1 cellular context compared by ENCODE assay signal in the genomic region with DNA sequence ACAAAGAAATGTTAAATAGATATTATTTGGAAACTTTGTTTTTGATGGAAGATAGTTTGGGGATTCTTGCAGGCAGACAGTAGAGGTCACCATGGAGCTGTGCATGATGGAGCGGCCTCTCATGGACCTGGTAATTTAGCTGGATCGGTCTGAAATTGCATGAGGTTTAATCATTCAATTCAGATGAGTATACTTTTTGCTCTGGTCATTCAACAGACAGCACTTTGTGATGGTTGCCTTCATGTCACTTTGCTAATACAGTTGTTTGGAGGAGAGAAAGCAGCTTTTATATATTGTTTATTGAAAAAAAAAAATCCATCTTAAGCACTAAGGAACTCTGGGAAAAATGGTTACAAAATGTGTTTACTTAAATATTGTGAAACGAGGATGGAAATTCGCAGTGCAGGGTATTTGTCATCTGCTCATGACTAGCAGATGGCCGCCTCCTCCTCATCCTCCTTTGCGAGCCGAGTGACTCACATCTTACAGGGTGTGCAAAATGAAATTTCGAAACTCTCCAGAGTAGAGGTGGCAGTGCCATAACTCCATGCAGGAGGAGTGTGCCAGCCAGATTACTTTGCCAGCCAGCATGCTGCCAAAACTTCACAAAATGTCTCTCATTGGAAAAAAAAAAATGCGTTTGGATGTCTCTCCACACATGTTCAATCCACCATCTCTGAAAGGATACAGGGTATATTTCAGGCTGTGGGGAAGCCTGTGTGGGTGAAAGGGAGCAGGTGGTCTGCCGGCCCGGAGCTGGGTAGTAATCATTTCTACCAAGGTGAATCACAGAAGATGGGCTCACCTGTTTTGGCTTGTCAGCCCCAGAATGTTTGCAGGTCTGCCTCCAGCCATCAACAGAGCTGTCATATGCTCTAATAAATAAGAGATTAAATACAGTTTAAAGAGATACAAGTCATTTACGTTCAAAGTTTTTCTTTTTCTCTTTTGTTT.
TF ChIP-seq lines count a peak whose summit lies in the region.

No MANE protein-coding gene starts in this region.

TF ChIP-seq in SK-N-SH, 30 proteins besides CTCF, POLR2A, EP300 and RAD21 (continued from another document):
- TF ChIP-seq, protein P1, sequence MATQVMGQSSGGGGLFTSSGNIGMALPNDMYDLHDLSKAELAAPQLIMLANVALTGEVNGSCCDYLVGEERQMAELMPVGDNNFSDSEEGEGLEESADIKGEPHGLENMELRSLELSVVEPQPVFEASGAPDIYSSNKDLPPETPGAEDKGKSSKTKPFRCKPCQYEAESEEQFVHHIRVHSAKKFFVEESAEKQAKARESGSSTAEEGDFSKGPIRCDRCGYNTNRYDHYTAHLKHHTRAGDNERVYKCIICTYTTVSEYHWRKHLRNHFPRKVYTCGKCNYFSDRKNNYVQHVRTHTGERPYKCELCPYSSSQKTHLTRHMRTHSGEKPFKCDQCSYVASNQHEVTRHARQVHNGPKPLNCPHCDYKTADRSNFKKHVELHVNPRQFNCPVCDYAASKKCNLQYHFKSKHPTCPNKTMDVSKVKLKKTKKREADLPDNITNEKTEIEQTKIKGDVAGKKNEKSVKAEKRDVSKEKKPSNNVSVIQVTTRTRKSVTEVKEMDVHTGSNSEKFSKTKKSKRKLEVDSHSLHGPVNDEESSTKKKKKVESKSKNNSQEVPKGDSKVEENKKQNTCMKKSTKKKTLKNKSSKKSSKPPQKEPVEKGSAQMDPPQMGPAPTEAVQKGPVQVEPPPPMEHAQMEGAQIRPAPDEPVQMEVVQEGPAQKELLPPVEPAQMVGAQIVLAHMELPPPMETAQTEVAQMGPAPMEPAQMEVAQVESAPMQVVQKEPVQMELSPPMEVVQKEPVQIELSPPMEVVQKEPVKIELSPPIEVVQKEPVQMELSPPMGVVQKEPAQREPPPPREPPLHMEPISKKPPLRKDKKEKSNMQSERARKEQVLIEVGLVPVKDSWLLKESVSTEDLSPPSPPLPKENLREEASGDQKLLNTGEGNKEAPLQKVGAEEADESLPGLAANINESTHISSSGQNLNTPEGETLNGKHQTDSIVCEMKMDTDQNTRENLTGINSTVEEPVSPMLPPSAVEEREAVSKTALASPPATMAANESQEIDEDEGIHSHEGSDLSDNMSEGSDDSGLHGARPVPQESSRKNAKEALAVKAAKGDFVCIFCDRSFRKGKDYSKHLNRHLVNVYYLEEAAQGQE (IDR thresholded peaks at IDR 0.05; ENCODE audit: low read depth, low read length): peak; percentile 36; the same call in 1 of the 2 replicates
- TF ChIP-seq SMC3 (IDR thresholded peaks at IDR 0.05; ENCODE audit: low read depth, low read length) (peak; percentile 76), NRF1 (IDR thresholded peaks at IDR 0.05; ENCODE audit: low read depth, low read length) (no peak), MEF2A (IDR thresholded peaks at IDR 0.05; ENCODE audit: borderline replicate concordance, low read depth) (no peak), GABPA (IDR thresholded peaks at IDR 0.05; ENCODE audit: low read depth) (no peak), TEAD4 (IDR thresholded peaks at IDR 0.05; ENCODE audit: borderline replicate concordance, insufficient read depth) (0 out of 2 replicates have a peak, but pooled peaks have one; percentile 64), POLR2AphosphoS5 (IDR thresholded peaks at IDR 0.05; ENCODE audit: low read depth, low read length) (peak; percentile 44; the same call in 1 of the 2 replicates)
- TF ChIP-seq, protein P2, sequence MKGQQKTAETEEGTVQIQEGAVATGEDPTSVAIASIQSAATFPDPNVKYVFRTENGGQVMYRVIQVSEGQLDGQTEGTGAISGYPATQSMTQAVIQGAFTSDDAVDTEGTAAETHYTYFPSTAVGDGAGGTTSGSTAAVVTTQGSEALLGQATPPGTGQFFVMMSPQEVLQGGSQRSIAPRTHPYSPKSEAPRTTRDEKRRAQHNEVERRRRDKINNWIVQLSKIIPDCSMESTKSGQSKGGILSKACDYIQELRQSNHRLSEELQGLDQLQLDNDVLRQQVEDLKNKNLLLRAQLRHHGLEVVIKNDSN (IDR thresholded peaks at IDR 0.05; ENCODE audit: borderline replicate concordance, low read depth): no peak
- TF ChIP-seq, protein P3, sequence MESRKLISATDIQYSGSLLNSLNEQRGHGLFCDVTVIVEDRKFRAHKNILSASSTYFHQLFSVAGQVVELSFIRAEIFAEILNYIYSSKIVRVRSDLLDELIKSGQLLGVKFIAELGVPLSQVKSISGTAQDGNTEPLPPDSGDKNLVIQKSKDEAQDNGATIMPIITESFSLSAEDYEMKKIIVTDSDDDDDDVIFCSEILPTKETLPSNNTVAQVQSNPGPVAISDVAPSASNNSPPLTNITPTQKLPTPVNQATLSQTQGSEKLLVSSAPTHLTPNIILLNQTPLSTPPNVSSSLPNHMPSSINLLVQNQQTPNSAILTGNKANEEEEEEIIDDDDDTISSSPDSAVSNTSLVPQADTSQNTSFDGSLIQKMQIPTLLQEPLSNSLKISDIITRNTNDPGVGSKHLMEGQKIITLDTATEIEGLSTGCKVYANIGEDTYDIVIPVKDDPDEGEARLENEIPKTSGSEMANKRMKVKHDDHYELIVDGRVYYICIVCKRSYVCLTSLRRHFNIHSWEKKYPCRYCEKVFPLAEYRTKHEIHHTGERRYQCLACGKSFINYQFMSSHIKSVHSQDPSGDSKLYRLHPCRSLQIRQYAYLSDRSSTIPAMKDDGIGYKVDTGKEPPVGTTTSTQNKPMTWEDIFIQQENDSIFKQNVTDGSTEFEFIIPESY (IDR thresholded peaks at IDR 0.05; ENCODE audit: borderline replicate concordance, low read depth): no peak
TF ChIP-seq in SK-N-SH: peak in this region for 13.
